Comparison of ENCODE assay signal across 26 cellular contexts in the genomic region with DNA sequence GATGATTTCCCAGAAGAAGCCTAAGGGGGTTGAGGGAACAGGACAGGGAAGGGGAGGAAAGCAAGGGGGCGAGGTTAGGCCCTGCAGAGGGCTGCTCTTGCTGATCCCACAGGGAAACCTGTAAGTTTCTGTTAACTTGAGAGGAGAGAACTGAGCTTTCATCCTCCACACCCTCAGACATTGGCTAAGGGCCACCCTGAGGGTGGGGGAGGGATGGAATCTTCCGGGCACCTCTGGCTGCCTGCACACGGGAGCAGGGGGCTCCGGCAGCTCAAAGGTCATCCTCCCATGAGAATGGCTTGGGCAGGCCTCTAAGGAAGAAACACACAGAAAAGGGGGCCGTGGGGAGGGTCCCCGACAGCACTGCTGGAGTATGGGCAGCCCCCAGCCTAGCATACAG.
DNase-seq lines count a peak whose midpoint lies in the region; ATAC-seq, FAIRE-seq and TF ChIP-seq lines count a peak whose summit lies in the region.
"Had no signal": no experiment of that assay in that cellular context is flagged by ENCODE, and none has a peak within 500 bp of the region (broad histone marks: within the 10 kb centered on the region; RNA-seq: fewer than 3 reads in every experiment).

No MANE protein-coding gene starts in this region.

- TF ChIP-seq RAD21 in H1 (IDR thresholded peaks at IDR 0.05 in 1 of 2, conservative IDR thresholded peaks at IDR 0.05 in 1 of 2; ENCODE audit: low read depth in 2 of 2, low read length in 2 of 2) = no peak

- BruUV-seq in Caco-2 (replicated peaks; lab: Mats Ljungman, UMichigan) = no TSS peak

- H2BK120ac ChIP-seq in H1 (replicated peaks; ENCODE audit: low read depth, low read length) = no peak overlapping the region

- no peak overlapping the region for H3K14ac ChIP-seq in H1 (ENCODE audit: insufficient read length)

- H2BK15ac ChIP-seq in H1 (ENCODE audit: low read length) = no peak overlapping the region

- H2AFZ ChIP-seq in H1 (ENCODE audit: low read length) (no peak overlapping the region), hepatocyte (no peak overlapping the region), neural progenitor cell (replicated peaks) (no peak overlapping the region)

- no peak overlapping the region for H3K4ac ChIP-seq in H1 (replicated peaks; ENCODE audit: insufficient read length, low read depth, low read length)

- no peak overlapping the region for H3K23ac ChIP-seq in H1 (ENCODE audit: insufficient read length)

- H2BK5ac ChIP-seq in H1 (ENCODE audit: low read depth, low read length) = no peak overlapping the region

- H3K4me2 ChIP-seq in H1 (ENCODE audit: insufficient read depth in 1 of 2, low read depth in 2 of 2, low read length in 2 of 2) (0 out of 4 replicates have a peak overlapping the region, but pooled peaks of 1 of the 2 experiments have one; percentile 19), hepatocyte (no peak overlapping the region), neural progenitor cell (peak overlapping the region; percentile 57)

- no peaks in the 10 kb centered on the region for H3K23me2 ChIP-seq in H1 (ENCODE audit: low read depth, low read length)

- no peak for TF ChIP-seq POLR2A in H1 (IDR thresholded peaks at IDR 0.05; ENCODE audit: control extremely low read depth in 1 of 2, low read depth in 2 of 2, low read length in 2 of 2)

- no peaks in the 10 kb centered on the region for H3K79me1 ChIP-seq in H1 (ENCODE audit: low read depth, low read length)

- H3K9me2 ChIP-seq in hepatocyte (replicated peaks; ENCODE audit: insufficient read depth) = no peaks in the 10 kb centered on the region

- POLR2A ChIA-PET in Caco-2 (lab: Charles Lee) = no interaction called here
- POLR2A ChIA-PET in H1 (lab: Charles Lee; ENCODE audit: partially characterized antibody) = interaction anchor here (0.7 to 3.7 kb wide), 4 partner anchors 11 to 105 kb away, joined by 3 to 14 read pairs (median 6); no protein-coding TSS in a partner anchor

- H2AK5ac ChIP-seq in H1 (ENCODE audit: low read depth, low read length) = no peak overlapping the region

- WGBS in H1 (ENCODE audit: extremely low coverage in 1 of 2, insufficient coverage in 1 of 2, insufficient read length in 1 of 2, insufficient replicate concordance in 2 of 2, low coverage in 1 of 2, low lambda C conversion rate in 2 of 2, missing lambda C conversion rate in 1 of 2), 2 experiments = 70% methylated on average over 6 of the region's 6 CpGs; no CpG with 5 or more reads in 1 of the 2 experiments
- WGBS in hepatocyte (ENCODE audit: low lambda C conversion rate, missing lambda C conversion rate) = 62% methylated on average over 6 of the region's 6 CpGs

- H4K8ac ChIP-seq in H1 (ENCODE audit: extremely low read depth, insufficient read depth, low read length) = no peak overlapping the region

- H3K9me3 ChIP-seq in Caco-2 (no peaks in the 10 kb centered on the region), H1 (ENCODE audit: insufficient read depth in 2 of 2, low read depth in 1 of 2, low read length in 1 of 2) (peaks cover 0 to 10% of the 10 kb centered on the region in 2 experiments; a peak in 1 of 4 replicates), hepatocyte (ENCODE audit: low read depth) (no peaks in the 10 kb centered on the region), neural progenitor cell (ENCODE audit: low read depth) (peaks cover 8% of the 10 kb centered on the region)
- H3K9me3 ChIP-seq: pancreas had no signal

- H3K4me3 ChIP-seq in Caco-2 (ENCODE audit: low read depth, low read length) (no peak overlapping the region), H1 (ENCODE audit: extremely low read depth in 1 of 4, insufficient read depth in 2 of 4, low read depth in 3 of 4, low read length in 4 of 4) (no peak overlapping the region), hepatocyte (no peak overlapping the region), neural progenitor cell (peak overlapping the region; percentile 2)
- H3K4me3 ChIP-seq: dorsolateral prefrontal cortex, K562, lung, MG63, pancreas had no signal

- CTCF ChIA-PET in Caco-2 (lab: Charles Lee) = no interaction called here
- CTCF ChIA-PET in H1 (lab: Charles Lee; ENCODE audit: partially characterized antibody) = interaction anchor here (1.2 to 2.6 kb wide), 6 partner anchors 9 to 60 kb away, joined by 3 to 9 read pairs (median 6); no protein-coding TSS in a partner anchor

- H3K27me3 Mint-ChIP-seq in Caco-2 (ENCODE audit: insufficient read depth, unreplicated experiment) = no peaks in the 10 kb centered on the region
- peaks cover 13% of the 10 kb centered on the region for H3K27me3 Mint-ChIP-seq in neural progenitor cell (ENCODE audit: insufficient read depth, low read depth)

- no peak overlapping the region for H3K9ac ChIP-seq in H1 (replicated peaks in 1 of 4; ENCODE audit: extremely low read depth in 1 of 4, low read depth in 3 of 4, low read length in 3 of 4)
- H3K9ac ChIP-seq in neural progenitor cell = no peak overlapping the region

- H3K4me1 ChIP-seq in Caco-2 (peaks cover 17% of the 10 kb centered on the region), H1 (replicated peaks in 1 of 4; ENCODE audit: control insufficient read depth in 3 of 4, insufficient read depth in 4 of 4, low read length in 3 of 4) (peaks cover 10 to 19% (median 14%) of the 10 kb centered on the region in 4 experiments; a peak in 6 of 7 replicates), hepatocyte (ENCODE audit: insufficient read depth) (peaks cover 28% of the 10 kb centered on the region), neural progenitor cell (peaks cover 58% of the 10 kb centered on the region)
- H3K4me1 ChIP-seq: pancreas had no signal

- H3K79me2 ChIP-seq in H1 (ENCODE audit: control insufficient read depth in 1 of 2, insufficient read depth in 2 of 2, low read length in 2 of 2) (no peaks in the 10 kb centered on the region), hepatocyte (no peaks in the 10 kb centered on the region), neural progenitor cell (ENCODE audit: low read depth) (peaks cover 7% of the 10 kb centered on the region)

- H3K27ac Mint-ChIP-seq in Caco-2 (ENCODE audit: unreplicated experiment) (peak overlapping the region; percentile 66), neural progenitor cell (peak overlapping the region; percentile 99)
- H3K27ac Mint-ChIP-seq: activated naive CD8-positive, alpha-beta T cell treated with anti-CD3 and anti-CD28 coated beads for 36 hours; B cell; naive thymus-derived CD4-positive, alpha-beta T cell had no signal

- H3K4me3 Mint-ChIP-seq in Caco-2 (ENCODE audit: unreplicated experiment) (no peak overlapping the region), neural progenitor cell (peak overlapping the region; percentile 80)
- H3K4me3 Mint-ChIP-seq: activated naive CD8-positive, alpha-beta T cell treated with anti-CD3 and anti-CD28 coated beads for 36 hours; B cell; naive thymus-derived CD4-positive, alpha-beta T cell had no signal

- H3K9me3 Mint-ChIP-seq in Caco-2 (ENCODE audit: unreplicated experiment) (no peaks in the 10 kb centered on the region), neural progenitor cell (peaks cover 21% of the 10 kb centered on the region)
- H3K9me3 Mint-ChIP-seq: activated naive CD8-positive, alpha-beta T cell treated with anti-CD3 and anti-CD28 coated beads for 36 hours had no signal

- H3K18ac ChIP-seq in H1 (ENCODE audit: extremely low read depth, low read length) = no peak overlapping the region; the same call in 1 of the 2 replicates

- intact Hi-C loops in Caco-2 (cut with micrococcal nuclease; ENCODE audit: unreplicated experiment) = no loop called here

- H3K27me3 ChIP-seq in Caco-2 (replicated peaks; ENCODE audit: control insufficient read depth, insufficient read depth, low read length) (no peaks in the 10 kb centered on the region), H1 (replicated peaks in 1 of 4; ENCODE audit: control insufficient read depth in 3 of 4, extremely low read depth in 1 of 4, insufficient read depth in 3 of 4, low read length in 3 of 4) (peaks cover 0 to 16% (median 9%) of the 10 kb centered on the region in 4 experiments; a peak in 4 of 7 replicates), hepatocyte (no peaks in the 10 kb centered on the region), neural progenitor cell (peaks cover 40% of the 10 kb centered on the region)
- H3K27me3 ChIP-seq: MG63, pancreas had no signal

- H3K27ac ChIP-seq in H1 (ENCODE audit: low read depth, low read length) (no peak overlapping the region), hepatocyte (peak overlapping the region; percentile 86), neural progenitor cell (peak overlapping the region; percentile 95)
- H3K27ac ChIP-seq: epithelial cell of prostate, VCaP had no signal

- H3K36me3 ChIP-seq in Caco-2 (ENCODE audit: control insufficient read depth, insufficient read depth, low read length) (no peaks in the 10 kb centered on the region), H1 (ENCODE audit: control insufficient read depth in 2 of 4, insufficient read depth in 4 of 4, low read length in 3 of 4) (no peaks in the 10 kb centered on the region), hepatocyte (replicated peaks; ENCODE audit: insufficient read depth, low read depth) (no peaks in the 10 kb centered on the region), neural progenitor cell (no peaks in the 10 kb centered on the region)
- H3K36me3 ChIP-seq: MG63, pancreas had no signal

- H4K91ac ChIP-seq in H1 (replicated peaks; ENCODE audit: insufficient read length, low read length) = peak overlapping the region; percentile 50

- no peak overlapping the region for H4K5ac ChIP-seq in H1 (ENCODE audit: insufficient read length, low read depth, low read length)

- H3K56ac ChIP-seq in H1 (replicated peaks; ENCODE audit: insufficient read length, low read depth, low read length) = no peak overlapping the region

- TF ChIP-seq EP300 in H1 (IDR thresholded peaks at IDR 0.05; ENCODE audit: borderline replicate concordance in 1 of 2, low read depth in 2 of 2, low read length in 2 of 2) = no peak

- H4K20me1 ChIP-seq in H1 (replicated peaks in 1 of 2; ENCODE audit: control insufficient read depth in 1 of 2, insufficient read depth in 2 of 2, low read length in 2 of 2) = no peaks in the 10 kb centered on the region
- no peaks in the 10 kb centered on the region for H4K20me1 ChIP-seq in hepatocyte (ENCODE audit: insufficient read depth, poor library complexity, severe bottlenecking)
- H4K20me1 ChIP-seq in neural progenitor cell (ENCODE audit: low read depth) = peaks cover 39% of the 10 kb centered on the region

- no peak for ATAC-seq in GM19463 (IDR thresholded peaks at IDR 0.05; ENCODE audit: unreplicated experiment)
- ATAC-seq: K562; naive thymus-derived CD4-positive, alpha-beta T cell; pancreas had no signal

- peak overlapping the region; percentile 62; the same call in 1 of the 2 replicates for H2BK20ac ChIP-seq in H1 (ENCODE audit: low read length)

- H3K36me3 Mint-ChIP-seq in Caco-2 (ENCODE audit: insufficient read depth, unreplicated experiment) = no peaks in the 10 kb centered on the region
- peaks cover 26% of the 10 kb centered on the region for H3K36me3 Mint-ChIP-seq in neural progenitor cell
- H3K36me3 Mint-ChIP-seq: activated naive CD8-positive, alpha-beta T cell treated with anti-CD3 and anti-CD28 coated beads for 36 hours had no signal

- H3F3A ChIP-seq in neural progenitor cell (ENCODE audit: low read depth) = peaks cover 49% of the 10 kb centered on the region

- peak overlapping the region; percentile 20 for H2BK12ac ChIP-seq in H1 (ENCODE audit: low read depth, low read length)

- TF ChIP-seq CTCF in Caco-2 (IDR thresholded peaks at IDR 0.05; ENCODE audit: insufficient read depth in 1 of 2, low read depth in 1 of 2, low read length in 1 of 2, severe bottlenecking in 1 of 2, unreplicated experiment in 1 of 2) (no peak), H1 (IDR thresholded peaks at IDR 0.05; ENCODE audit: control extremely low read depth in 1 of 3, insufficient read depth in 1 of 3, low read depth in 1 of 3, low read length in 3 of 3) (no peak), hepatocyte (IDR thresholded peaks at IDR 0.05; ENCODE audit: poor library complexity) (no peak), neural progenitor cell (IDR thresholded peaks at IDR 0.05) (no peak)

- no peak for FAIRE-seq in H1 (lab: Jason Lieb, UNC)
- FAIRE-seq: A204.1, astrocyte, K562, keratinocyte, pancreas had no signal

- H3K4me1 Mint-ChIP-seq in Caco-2 (ENCODE audit: low read depth, unreplicated experiment) (peaks cover 6% of the 10 kb centered on the region), neural progenitor cell (peaks cover 65% of the 10 kb centered on the region)
- H3K4me1 Mint-ChIP-seq: activated naive CD8-positive, alpha-beta T cell treated with anti-CD3 and anti-CD28 coated beads for 36 hours; B cell had no signal

- DNase-seq in Caco-2 (no peak), H1 (ENCODE audit: low read depth in 1 of 2, low spot score in 2 of 2) (no peak), hepatocyte (ENCODE audit: low spot score) (no peak), neural progenitor cell (ENCODE audit: low spot score) (no peak), C1 segment of cervical spinal cord (lab: John Stamatoyannopoulos, UW) (no peak), NCI-H510A (lab: John Stamatoyannopoulos, UW) (no peak), SHP77 (lab: John Stamatoyannopoulos, UW) (no peak)
- DNase-seq: activated CD4-positive, alpha-beta T cell treated with anti-CD3 and anti-CD28 coated beads, Interleukin-2, amount 50 U/mL, for 1 hour; activated naive CD8-positive, alpha-beta T cell treated with anti-CD3 and anti-CD28 coated beads for 36 hours; dorsolateral prefrontal cortex; foreskin fibroblast; GF-D8; MG63; naive thymus-derived CD4-positive, alpha-beta T cell; NCI-H2081; NCI-H345; pancreas had no signal
